In the genomic region with DNA sequence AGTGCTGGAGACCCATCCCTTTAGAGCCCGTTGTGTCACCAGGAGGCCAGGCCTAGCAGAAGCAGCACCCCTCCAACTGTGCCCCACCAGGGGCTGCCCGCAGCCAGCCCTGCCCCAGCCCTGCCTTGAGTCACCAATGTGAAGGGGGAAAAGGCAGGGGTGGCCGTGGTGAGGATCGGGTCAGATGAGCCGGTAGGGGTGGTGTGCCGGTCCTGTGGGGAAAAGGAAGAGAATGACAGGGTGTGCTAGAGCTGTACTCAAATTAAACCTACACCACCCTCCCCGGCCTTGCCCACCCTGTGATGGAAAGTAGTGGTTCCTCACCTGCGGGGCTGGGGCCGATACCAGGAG, we compare ENCODE assay signal across 15 cellular contexts. TPM values are rescaled to one million over a fixed set of nuclear protein-coding genes. Genes with fewer than 3 reads are reported as not detected.
A peak's percentile ranks its signal among the peaks of the same experiment; 100 is the strongest.
DNase-seq lines count a peak whose midpoint lies in the region; ATAC-seq, FAIRE-seq and TF ChIP-seq lines count a peak whose summit lies in the region.
"Had no signal": no experiment of that assay in that cellular context is flagged by ENCODE, and none has a peak within 500 bp of the region (broad histone marks: within the 10 kb centered on the region; RNA-seq: fewer than 3 reads in every experiment).

No MANE protein-coding gene starts in this region.

- no peaks in the 10 kb centered on the region for H3K79me1 ChIP-seq in neuronal stem cell (ENCODE audit: low read depth, low read length)

- 68% methylated on average over 9 of the region's 9 CpGs for WGBS in K562 (ENCODE audit: insufficient coverage, low coverage, missing lambda C conversion rate)
- no CpG with 5 or more reads among the region's 9 CpGs for WGBS in neuronal stem cell (ENCODE audit: extremely low coverage in 2 of 2, insufficient read length in 2 of 2, insufficient replicate concordance in 1 of 2), 2 donors

- peaks cover 9 to 15% (median 11%) of the 10 kb centered on the region in 4 donors for H3K4me1 Mint-ChIP-seq in CD4-positive, CD25-positive, alpha-beta regulatory T cell

- no peak overlapping the region for H4K8ac ChIP-seq in neuronal stem cell (ENCODE audit: low read depth, low read length)

- peak overlapping the region; percentile 35 for H4K91ac ChIP-seq in neuronal stem cell (ENCODE audit: low read depth, low read length, poor library complexity)

- no peaks in the 10 kb centered on the region for H4K20me1 ChIP-seq in K562 (replicated peaks; ENCODE audit: control insufficient read depth, insufficient read depth, low read length)

- no peak overlapping the region for H3K4me3 Mint-ChIP-seq in CD4-positive, CD25-positive, alpha-beta regulatory T cell
- H3K4me3 Mint-ChIP-seq: CD14-positive monocyte had no signal

- no peak overlapping the region for H3K4ac ChIP-seq in neuronal stem cell (ENCODE audit: low read length)

- H3K9ac ChIP-seq in K562 (ENCODE audit: insufficient read depth in 1 of 2, low read depth in 2 of 2, low read length in 2 of 2) (peak overlapping the region in 1 of 2 experiments; percentile 72; a peak in 2 of 4 replicates), neuronal stem cell (ENCODE audit: low read depth, low read length, poor library complexity) (no peak overlapping the region)

- no peak overlapping the region for H2BK5ac ChIP-seq in neuronal stem cell (ENCODE audit: low read length)

- no peak overlapping the region for H2BK12ac ChIP-seq in neuronal stem cell (ENCODE audit: low read length)

- H3K27me3 Mint-ChIP-seq in CD4-positive, CD25-positive, alpha-beta regulatory T cell, result no peaks in the 10 kb centered on the region

- no peak for ATAC-seq in CD4-positive, CD25-positive, alpha-beta regulatory T cell (ENCODE audit: low read depth in 2 of 2)
- ATAC-seq in K562 (no peak), GM18520 (IDR thresholded peaks at IDR 0.05; ENCODE audit: unreplicated experiment) (no peak), HG03354 (IDR thresholded peaks at IDR 0.05; ENCODE audit: poor library complexity, severe bottlenecking, unreplicated experiment) (no peak)

- H3K4me1 ChIP-seq in CD4-positive, CD25-positive, alpha-beta regulatory T cell (ENCODE audit: control insufficient read depth, insufficient read depth, low read length, poor library complexity, severe bottlenecking), result peaks cover 3% of the 10 kb centered on the region
- H3K4me1 ChIP-seq in K562 (replicated peaks in 1 of 2; ENCODE audit: control insufficient read depth in 2 of 2, insufficient read depth in 2 of 2, low read length in 2 of 2), result peaks cover 16 to 44% of the 10 kb centered on the region in 2 experiments; a peak in 4 of 5 replicates
- peaks cover 15 to 23% of the 10 kb centered on the region in 2 donors for H3K4me1 ChIP-seq in neuronal stem cell (ENCODE audit: control insufficient read depth in 2 of 2, insufficient read depth in 1 of 2, low read depth in 1 of 2, low read length in 2 of 2)

- H3K9me3 Mint-ChIP-seq in CD4-positive, CD25-positive, alpha-beta regulatory T cell, result peaks cover 0 to 1% (median 0%) of the 10 kb centered on the region in 7 donors

- no peak overlapping the region for H2BK120ac ChIP-seq in neuronal stem cell (ENCODE audit: low read depth, low read length)

- peak; percentile 21 for TF ChIP-seq POLR2A in GM19193 (IDR thresholded peaks at IDR 0.05; ENCODE audit: extremely low read depth, insufficient read depth, insufficient read length)
- 0 out of 2 replicates have a peak, but pooled peaks have one; percentile 35 for TF ChIP-seq POLR2A in K562 (conservative IDR thresholded peaks at IDR 0.05)

- no peak for TF ChIP-seq EP300 in K562 (IDR thresholded peaks at IDR 0.05; ENCODE audit: low read length)

- TF ChIP-seq CTCF in K562 (IDR thresholded peaks at IDR 0.05 in 2 of 3, conservative IDR thresholded peaks at IDR 0.05 in 1 of 3; ENCODE audit: insufficient read depth in 2 of 3, low read depth in 1 of 3, low read length in 3 of 3), result no peak

- H3K18ac ChIP-seq in neuronal stem cell (ENCODE audit: low read length), result no peak overlapping the region

- peaks cover 7% of the 10 kb centered on the region for H3K36me3 Mint-ChIP-seq in CD4-positive, CD25-positive, alpha-beta regulatory T cell

- no peak for FAIRE-seq in K562 (lab: Jason Lieb, UNC)
- FAIRE-seq: A204.1 had no signal

- H3K27ac Mint-ChIP-seq in CD4-positive, CD25-positive, alpha-beta regulatory T cell, result peak overlapping the region in 2 of 3 donors; percentile 47 to 55

- DNase-seq in CD4-positive, CD25-positive, alpha-beta regulatory T cell, result no peak
- DNase-seq in K562 (ENCODE audit: extremely low read depth in 1 of 4, low spot score in 3 of 4) (no peak), neuronal stem cell (ENCODE audit: low spot score) (no peak), cortex of kidney (lab: John Stamatoyannopoulos, UW) (no peak)
- DNase-seq: Kasumi-1, NCI-H1436, NCI-H187 treated with DMSO at 0.1 percent for 48 hours, NCI-H748 treated with DMSO at 0.1 percent for 48 hours had no signal

- peak overlapping the region; percentile 95 for H2AK5ac ChIP-seq in neuronal stem cell (ENCODE audit: low read depth, low read length)

- H3K9me1 ChIP-seq in K562 (ENCODE audit: control insufficient read depth, insufficient read depth, low read length), result peaks cover 4% of the 10 kb centered on the region

- BruUV-seq in K562 (replicated peaks; lab: Mats Ljungman, UMichigan), result no TSS peak

- H2BK15ac ChIP-seq in neuronal stem cell (ENCODE audit: low read length), result peak overlapping the region; percentile 11

- no peak overlapping the region for H2AFZ ChIP-seq in K562 (ENCODE audit: low read depth, low read length)
- H2AFZ ChIP-seq in neuronal stem cell (ENCODE audit: low read length), result no peak overlapping the region

- H3K27ac ChIP-seq in CD4-positive, CD25-positive, alpha-beta regulatory T cell (ENCODE audit: insufficient read depth, low read length, poor library complexity, severe bottlenecking), result no peak overlapping the region
- H3K27ac ChIP-seq in K562 (ENCODE audit: extremely low read depth, low read depth, low read length), result no peak overlapping the region
- H3K27ac ChIP-seq in neuronal stem cell (replicated peaks; ENCODE audit: low read length), result no peak overlapping the region
- H3K27ac ChIP-seq: RWPE1 had no signal

- H3K27me3 ChIP-seq in CD4-positive, CD25-positive, alpha-beta regulatory T cell (ENCODE audit: control insufficient read depth, insufficient read depth, low read length), result no peaks in the 10 kb centered on the region
- H3K27me3 ChIP-seq in K562 (ENCODE audit: control insufficient read depth in 2 of 2, insufficient read depth in 2 of 2, low read length in 2 of 2), result no peaks in the 10 kb centered on the region
- no peaks in the 10 kb centered on the region for H3K27me3 ChIP-seq in neuronal stem cell (ENCODE audit: control insufficient read depth in 3 of 3, insufficient read depth in 3 of 3, low read depth in 1 of 3, low read length in 3 of 3)

- H3K79me2 ChIP-seq in K562 (ENCODE audit: control insufficient read depth, insufficient read depth, low read length), result no peaks in the 10 kb centered on the region

- H3K36me3 ChIP-seq in CD4-positive, CD25-positive, alpha-beta regulatory T cell (ENCODE audit: control insufficient read depth, insufficient read depth, low read length), result no peaks in the 10 kb centered on the region
- peaks cover 36% of the 10 kb centered on the region; the same call in 2 of the 3 replicates for H3K36me3 ChIP-seq in K562 (ENCODE audit: control insufficient read depth, insufficient read depth, low read length)
- peaks cover 9 to 46% of the 10 kb centered on the region in 2 donors for H3K36me3 ChIP-seq in neuronal stem cell (replicated peaks in 1 of 2; ENCODE audit: control insufficient read depth in 2 of 2, insufficient read depth in 2 of 2, low read length in 2 of 2)

- no peak overlapping the region for H3K4me3 ChIP-seq in CD4-positive, CD25-positive, alpha-beta regulatory T cell (ENCODE audit: low read depth, low read length)
- H3K4me3 ChIP-seq in K562 (no peak overlapping the region), neuronal stem cell (ENCODE audit: low read length in 2 of 2) (no peak overlapping the region)
- H3K4me3 ChIP-seq: HAP-1 had no signal

- H3K23ac ChIP-seq in neuronal stem cell (ENCODE audit: low read depth, low read length, poor library complexity), result peak overlapping the region; percentile 23

- H3K14ac ChIP-seq in neuronal stem cell (ENCODE audit: low read length), result no peak overlapping the region

- H3K9me3 ChIP-seq in CD4-positive, CD25-positive, alpha-beta regulatory T cell (ENCODE audit: control insufficient read depth in 2 of 2, low read length in 2 of 2), result no peaks in the 10 kb centered on the region
- H3K9me3 ChIP-seq in K562 (replicated peaks; ENCODE audit: control insufficient read depth, insufficient read depth, low read depth, low read length), result no peaks in the 10 kb centered on the region
- H3K9me3 ChIP-seq in neuronal stem cell (replicated peaks in 1 of 2; ENCODE audit: control insufficient read depth in 2 of 2, insufficient read depth in 1 of 2, low read depth in 1 of 2, low read length in 2 of 2), result peaks cover 0 to 1% of the 10 kb centered on the region in 2 donors
- H3K9me3 ChIP-seq: HAP-1 had no signal

- H3K4me2 ChIP-seq in K562 (ENCODE audit: insufficient read depth, low read length) (no peak overlapping the region), neuronal stem cell (ENCODE audit: insufficient read depth, low read length, poor library complexity, severe bottlenecking) (no peak overlapping the region)

- CTCF ChIA-PET in K562 (lab: Yijun Ruan, JAX; ENCODE audit: low intra/inter-chr PET ratio), result interaction anchor here (1.4 kb wide), 1 partner anchor 85 kb away, joined by 4 read pairs; the partner anchor contains the start of gene LY6G5C

- in situ Hi-C loops in K562 (cut with MboI), result loop anchor here (5.0 kb wide), 1 partner anchor 78 kb away; no protein-coding TSS in a partner anchor

- POLR2A ChIA-PET in K562 (lab: Yijun Ruan, JAX), result interaction anchor here (0.6 to 4.6 kb wide), 16 partner anchors 9 to 105 kb away, joined by 3 to 29 read pairs (median 3); partner anchors contain the start of genes C6orf47, CLIC1, HSPA1B and LSM2

- no peak for TF ChIP-seq RAD21 in K562 (CRISPR knock-in tag; conservative IDR thresholded peaks at IDR 0.05 in 1 of 2, IDR thresholded peaks at IDR 0.05 in 1 of 2)

- intact Hi-C loops in K562 (cut with micrococcal nuclease), result no loop called here

RNA-seq across cellular contexts. Expression of gene SAPCD1, which starts 3.1 kb away (rescaled TPM):
- total RNA-seq in CD4-positive, CD25-positive, alpha-beta regulatory T cell, result 2.3 TPM
- polyA plus RNA-seq in CD4-positive, CD25-positive, alpha-beta regulatory T cell, result not detected
- total RNA-seq in K562 (2011; cell fraction: chromatin; rRNA removed; ENCODE audit: low replicate concordance), result 127 and 183 TPM in 2 replicates
- total RNA-seq in K562 (2011; cell fraction: nucleolus; rRNA removed), result 43.2 and 49.2 TPM in 2 replicates
- total RNA-seq in K562 (2011; cell fraction: nucleoplasm; rRNA removed), result 129 and 205 TPM in 2 replicates
- 5.9 and 6.5 TPM in 2 replicates for total RNA-seq in K562 (2014; rRNA removed)
- total RNA-seq in K562 (2014; rRNA removed; fragmentation: Illumina TruSeq; extraction: Trizol), result 7.0 and 7.4 TPM in 2 replicates
- 5.8 and 7.5 TPM in 2 replicates for total RNA-seq in K562 (2015; rRNA removed; fragmentation: Illumina TruSeq; extraction: Trizol)
- total RNA-seq in K562 (2021), result 13.4 and 15.8 TPM in 2 replicates
- polyA plus RNA-seq in K562 (2011; rRNA removed), result 11.7 and 17.8 TPM in 2 replicates
- 4.3 and 5.0 TPM in 2 replicates for polyA plus RNA-seq in K562 (2011; cell fraction: cytosol; rRNA removed)
- 169 and 188 TPM in 2 replicates for polyA plus RNA-seq in K562 (2011; cell fraction: nucleus; rRNA removed)
- polyA plus RNA-seq in K562 (2012), result 14.3 and 26.9 TPM in 2 replicates
- polyA plus RNA-seq in K562 (2014; fragmentation: Illumina TruSeq; extraction: Trizol), result 12.9 and 18.4 TPM in 2 replicates
- polyA plus RNA-seq in K562 (2014; fragmentation: Nextera tagmentation; extraction: Ambion mirVana), result 1 to 10 TPM; 2.6 to 3.2 TPM
- 17.1 and 30.2 TPM in 2 replicates for polyA plus RNA-seq in K562 (2014; rRNA removed)
- 3.2 and 4.9 TPM in 2 replicates for polyA minus RNA-seq in K562 (2011; rRNA and poly(A)+ RNA removed)
- 4.2 TPM in 1 of 2 replicates, not detected in the other for polyA minus RNA-seq in K562 (2011; cell fraction: cytosol; rRNA and poly(A)+ RNA removed)
- 10.4 and 14.8 TPM in 2 replicates for polyA minus RNA-seq in K562 (2011; cell fraction: nucleus; rRNA and poly(A)+ RNA removed)
- polyA plus RNA-seq in neuronal stem cell (2013, experiment 1 of 2), result 4.0 TPM
- polyA plus RNA-seq in neuronal stem cell (2013, experiment 2 of 2), result 3.4 TPM
- polyA plus RNA-seq: CD14-positive monocyte had no signal

RNA-seq across cellular contexts. Expression of gene VWA7, which starts 11.6 kb away (rescaled TPM):
- total RNA-seq in CD4-positive, CD25-positive, alpha-beta regulatory T cell, result 6.8 TPM
- polyA plus RNA-seq in CD4-positive, CD25-positive, alpha-beta regulatory T cell, result 1 to 10 TPM in 3 of 4 donors, under 1 TPM in 1; 0.91 to 1.2 (median 1.2) TPM
- 12.4 and 19.7 TPM in 2 replicates for total RNA-seq in K562 (2011; cell fraction: chromatin; rRNA removed; ENCODE audit: low replicate concordance)
- 11.3 and 16.5 TPM in 2 replicates for total RNA-seq in K562 (2011; cell fraction: nucleolus; rRNA removed)
- total RNA-seq in K562 (2011; cell fraction: nucleoplasm; rRNA removed), result 10.5 and 14.0 TPM in 2 replicates
- 0.65 and 0.68 TPM in 2 replicates for total RNA-seq in K562 (2014; rRNA removed)
- 0.70 and 0.95 TPM in 2 replicates for total RNA-seq in K562 (2014; rRNA removed; fragmentation: Illumina TruSeq; extraction: Trizol)
- total RNA-seq in K562 (2015; rRNA removed; fragmentation: Illumina TruSeq; extraction: Trizol), result 0.36 and 0.49 TPM in 2 replicates
- 1.8 and 2.9 TPM in 2 replicates for total RNA-seq in K562 (2021)
- polyA plus RNA-seq in K562 (2011; rRNA removed), result 1.0 and 1.7 TPM in 2 replicates
- 0.83 and 2.5 TPM in 2 replicates for polyA plus RNA-seq in K562 (2011; cell fraction: cytosol; rRNA removed)
- 6.5 and 17.2 TPM in 2 replicates for polyA plus RNA-seq in K562 (2011; cell fraction: nucleus; rRNA removed)
- polyA plus RNA-seq in K562 (2012), result 2.2 and 4.0 TPM in 2 replicates
- 1.1 and 1.3 TPM in 2 replicates for polyA plus RNA-seq in K562 (2014; fragmentation: Illumina TruSeq; extraction: Trizol)
- polyA plus RNA-seq in K562 (2014; fragmentation: Nextera tagmentation; extraction: Ambion mirVana), result under 1 TPM; 0.18 to 0.32 TPM
- polyA plus RNA-seq in K562 (2014; rRNA removed), result 2.4 and 3.0 TPM in 2 replicates
- 0.33 and 1.4 TPM in 2 replicates for polyA minus RNA-seq in K562 (2011; rRNA and poly(A)+ RNA removed)
- polyA minus RNA-seq in K562 (2011; cell fraction: cytosol; rRNA and poly(A)+ RNA removed), result 0.55 and 2.2 TPM in 2 replicates
- 3.7 and 4.3 TPM in 2 replicates for polyA minus RNA-seq in K562 (2011; cell fraction: nucleus; rRNA and poly(A)+ RNA removed)
- polyA plus RNA-seq in neuronal stem cell (2013, experiment 1 of 2), result 0.67 TPM
- 0.87 TPM for polyA plus RNA-seq in neuronal stem cell (2013, experiment 2 of 2)
- polyA plus RNA-seq: CD14-positive monocyte had no signal

RNA-seq across cellular contexts. Expression of gene MSH5, which starts 25.7 kb away (rescaled TPM):
- 17.4 TPM for total RNA-seq in CD4-positive, CD25-positive, alpha-beta regulatory T cell
- 1 to 10 TPM; 1.2 to 3.3 (median 1.3) TPM for polyA plus RNA-seq in CD4-positive, CD25-positive, alpha-beta regulatory T cell
- total RNA-seq in K562 (2011; cell fraction: chromatin; rRNA removed; ENCODE audit: low replicate concordance), result 1,865 and 2,284 TPM in 2 replicates
- total RNA-seq in K562 (2011; cell fraction: nucleolus; rRNA removed), result 827 and 897 TPM in 2 replicates
- total RNA-seq in K562 (2011; cell fraction: nucleoplasm; rRNA removed), result 1,204 and 1,437 TPM in 2 replicates
- total RNA-seq in K562 (2014; rRNA removed) (21.1 and 34.7 TPM in 2 replicates), K562 (2014; rRNA removed; fragmentation: Illumina TruSeq; extraction: Trizol) (46.6 and 47.6 TPM in 2 replicates), K562 (2015; rRNA removed; fragmentation: Illumina TruSeq; extraction: Trizol) (34.3 and 37.9 TPM in 2 replicates), K562 (2021) (75.4 and 82.7 TPM in 2 replicates)
- polyA plus RNA-seq in K562 (2011; rRNA removed) (104 and 202 TPM in 2 replicates), K562 (2014; fragmentation: Illumina TruSeq; extraction: Trizol) (52.5 and 52.8 TPM in 2 replicates), K562 (2014; fragmentation: Nextera tagmentation; extraction: Ambion mirVana) (10 to 100 TPM; 12.5 to 14.0 TPM), K562 (2014; rRNA removed) (80.2 and 84.7 TPM in 2 replicates)
- 42.0 and 70.8 TPM in 2 replicates for polyA plus RNA-seq in K562 (2011; cell fraction: cytosol; rRNA removed)
- polyA plus RNA-seq in K562 (2011; cell fraction: nucleus; rRNA removed), result 1,103 and 1,564 TPM in 2 replicates
- polyA plus RNA-seq in K562 (2012), result 30.9 and 84.7 TPM in 2 replicates
- polyA minus RNA-seq in K562 (2011; rRNA and poly(A)+ RNA removed), result 112 and 145 TPM in 2 replicates
- 40.0 and 59.2 TPM in 2 replicates for polyA minus RNA-seq in K562 (2011; cell fraction: cytosol; rRNA and poly(A)+ RNA removed)
- polyA minus RNA-seq in K562 (2011; cell fraction: nucleus; rRNA and poly(A)+ RNA removed), result 239 and 424 TPM in 2 replicates
- 25.1 TPM for polyA plus RNA-seq in neuronal stem cell (2013, experiment 1 of 2)
- 25.6 TPM for polyA plus RNA-seq in neuronal stem cell (2013, experiment 2 of 2)

RNA-seq across cellular contexts. Expression of gene CLIC1, which starts 29.2 kb away (rescaled TPM):
- total RNA-seq in CD4-positive, CD25-positive, alpha-beta regulatory T cell, result 192 TPM
- polyA plus RNA-seq in CD4-positive, CD25-positive, alpha-beta regulatory T cell, result 100 to 1,000 TPM; 481 to 771 (median 621) TPM
- 323 and 864 TPM in 2 replicates for total RNA-seq in K562 (2011; cell fraction: chromatin; rRNA removed; ENCODE audit: low replicate concordance)
- total RNA-seq in K562 (2011; cell fraction: nucleolus; rRNA removed), result 1,156 and 1,371 TPM in 2 replicates
- total RNA-seq in K562 (2011; cell fraction: nucleoplasm; rRNA removed), result 762 and 847 TPM in 2 replicates
- total RNA-seq in K562 (2014; rRNA removed) (1,815 and 2,459 TPM in 2 replicates), K562 (2014; rRNA removed; fragmentation: Illumina TruSeq; extraction: Trizol) (1,777 and 1,808 TPM in 2 replicates), K562 (2015; rRNA removed; fragmentation: Illumina TruSeq; extraction: Trizol) (1,968 and 1,998 TPM in 2 replicates), K562 (2021) (1,487 and 1,494 TPM in 2 replicates)
- polyA plus RNA-seq in K562 (2011; rRNA removed) (1,850 and 2,419 TPM in 2 replicates), K562 (2014; fragmentation: Illumina TruSeq; extraction: Trizol) (2,238 and 2,336 TPM in 2 replicates), K562 (2014; fragmentation: Nextera tagmentation; extraction: Ambion mirVana) (1,000 to 10,000 TPM; 1,267 to 1,594 TPM), K562 (2014; rRNA removed) (1,650 and 1,824 TPM in 2 replicates)
- polyA plus RNA-seq in K562 (2011; cell fraction: cytosol; rRNA removed), result 2,072 and 2,650 TPM in 2 replicates
- polyA plus RNA-seq in K562 (2011; cell fraction: nucleus; rRNA removed), result 706 and 710 TPM in 2 replicates
- 1,359 and 2,108 TPM in 2 replicates for polyA plus RNA-seq in K562 (2012)
- 1,034 and 1,248 TPM in 2 replicates for polyA minus RNA-seq in K562 (2011; rRNA and poly(A)+ RNA removed)
- polyA minus RNA-seq in K562 (2011; cell fraction: cytosol; rRNA and poly(A)+ RNA removed), result 611 and 812 TPM in 2 replicates
- polyA minus RNA-seq in K562 (2011; cell fraction: nucleus; rRNA and poly(A)+ RNA removed), result 223 and 327 TPM in 2 replicates
- 220 TPM for polyA plus RNA-seq in neuronal stem cell (2013, experiment 1 of 2)
- 216 TPM for polyA plus RNA-seq in neuronal stem cell (2013, experiment 2 of 2)

RNA-seq across cellular contexts. Expression of gene VARS1, which starts 30.0 kb away (rescaled TPM):
- 63.4 TPM for total RNA-seq in CD4-positive, CD25-positive, alpha-beta regulatory T cell
- polyA plus RNA-seq in CD4-positive, CD25-positive, alpha-beta regulatory T cell, result 10 to 100 TPM; 27.1 to 45.1 (median 29.9) TPM
- 246 and 727 TPM in 2 replicates for total RNA-seq in K562 (2011; cell fraction: chromatin; rRNA removed; ENCODE audit: low replicate concordance)
- total RNA-seq in K562 (2011; cell fraction: nucleolus; rRNA removed), result 447 and 517 TPM in 2 replicates
- 263 and 281 TPM in 2 replicates for total RNA-seq in K562 (2011; cell fraction: nucleoplasm; rRNA removed)
- total RNA-seq in K562 (2014; rRNA removed) (155 and 210 TPM in 2 replicates), K562 (2014; rRNA removed; fragmentation: Illumina TruSeq; extraction: Trizol) (187 and 202 TPM in 2 replicates), K562 (2015; rRNA removed; fragmentation: Illumina TruSeq; extraction: Trizol) (128 and 130 TPM in 2 replicates), K562 (2021) (484 and 488 TPM in 2 replicates)
- polyA plus RNA-seq in K562 (2011; rRNA removed) (37.9 and 95.1 TPM in 2 replicates), K562 (2014; fragmentation: Illumina TruSeq; extraction: Trizol) (282 and 332 TPM in 2 replicates), K562 (2014; fragmentation: Nextera tagmentation; extraction: Ambion mirVana) (10 to 100 TPM in 1 of 2 experiments, 1 to 10 TPM in 1; 2.9 to 10.4 TPM), K562 (2014; rRNA removed) (128 and 129 TPM in 2 replicates)
- polyA plus RNA-seq in K562 (2011; cell fraction: cytosol; rRNA removed), result 43.0 and 64.6 TPM in 2 replicates
- polyA plus RNA-seq in K562 (2011; cell fraction: nucleus; rRNA removed), result 313 and 459 TPM in 2 replicates
- polyA plus RNA-seq in K562 (2012), result 232 and 255 TPM in 2 replicates
- polyA minus RNA-seq in K562 (2011; rRNA and poly(A)+ RNA removed), result 80.3 and 127 TPM in 2 replicates
- 209 and 273 TPM in 2 replicates for polyA minus RNA-seq in K562 (2011; cell fraction: cytosol; rRNA and poly(A)+ RNA removed)
- 119 and 142 TPM in 2 replicates for polyA minus RNA-seq in K562 (2011; cell fraction: nucleus; rRNA and poly(A)+ RNA removed)
- polyA plus RNA-seq in neuronal stem cell (2013, experiment 1 of 2), result 31.2 TPM
- polyA plus RNA-seq in neuronal stem cell (2013, experiment 2 of 2), result 31.5 TPM
